Comparison of ENCODE assay signal across 8 cellular contexts in genomic region chr10:70052462-70053211, GRCh38. TPM values are rescaled to one million over a fixed set of nuclear protein-coding genes. Genes with fewer than 3 reads are reported as not detected.
A peak's percentile ranks its signal among the peaks of the same experiment; 100 is the strongest.
DNase-seq lines count a peak whose midpoint lies in the region; ATAC-seq lines count a peak whose summit lies in the region.

Gene MACROH2A2 (plus strand): TSS chr10:70052846. CDS start chr10:70075659, 22,813 bp downstream.

- in situ Hi-C loops in T47D (cut with HindIII; ENCODE audit: low pct_unique_long_range_greater_than_20kb, low sequenced_read_pairs), result no loop called here

- H3K4me3 ChIP-seq in iPS-15b (ENCODE audit: low read depth, low read length), result peak within 1 kb of the TSS; percentile 70

- no peak for ATAC-seq in GM18867 (IDR thresholded peaks at IDR 0.05; ENCODE audit: unreplicated experiment)
- ATAC-seq in GM21423 (IDR thresholded peaks at IDR 0.05; ENCODE audit: unreplicated experiment), result no peak

- H3K4me1 ChIP-seq in iPS-15b (ENCODE audit: control insufficient read depth, insufficient read depth, low read length), result peaks cover 12% of the 10 kb centered on the region

- no peaks in the 10 kb centered on the region for H3K9me3 ChIP-seq in iPS-15b (ENCODE audit: control insufficient read depth, insufficient read depth, low read length)

- peaks cover 85% of the 10 kb centered on the region for H3K27me3 ChIP-seq in iPS-15b (ENCODE audit: control insufficient read depth, insufficient read depth, low read length)

- H3K9ac ChIP-seq in iPS-15b (ENCODE audit: low read depth, low read length), result peak within 1 kb of the TSS; percentile 26

- H3K36me3 ChIP-seq in iPS-15b (ENCODE audit: control insufficient read depth, insufficient read depth, low read length), result no peaks in the 10 kb centered on the region

- DNase-seq in stimulated activated CD4-positive, alpha-beta T cell treated with anti-CD3 and anti-CD28 coated beads, Interleukin-12 subunit alpha, Interleukin-12 subunit beta, amount 100 ng/mL, for 4 hours, result peak; percentile 5
- DNase-seq in stimulated activated CD4-positive, alpha-beta T cell treated with anti-CD3 and anti-CD28 coated beads, Interleukin-4, amount 100 ng/mL, for 1 hour, result no peak
- DNase-seq in NCI-H748 treated with DMSO at 0.1 percent for 48 hours (lab: John Stamatoyannopoulos, UW) (peak; percentile 68), T47D (ENCODE audit: low read depth in 1 of 2, low spot score in 1 of 2) (peak; percentile 52 to 77), renal cortical epithelial cell (ENCODE audit: low read depth) (peak; percentile 48)

RNA-seq across cellular contexts. Expression of gene MACROH2A2, which starts in this region (rescaled TPM):
- 21.4 and 28.0 TPM in 2 replicates for total RNA-seq in renal cortical epithelial cell
